Comparison of ENCODE assay signal across 11 cellular contexts in genomic region chr12:27462151-27462694, GRCh38. TPM values are rescaled to one million over a fixed set of nuclear protein-coding genes. Genes with fewer than 3 reads are reported as not detected.
DNase-seq lines count a peak whose midpoint lies in the region; ATAC-seq and TF ChIP-seq lines count a peak whose summit lies in the region.
"Had no signal": no experiment of that assay in that cellular context is flagged by ENCODE, and none has a peak within 500 bp of the region (broad histone marks: within the 10 kb centered on the region; RNA-seq: fewer than 3 reads in every experiment).

No MANE protein-coding gene starts in this region.

- H3K27ac ChIP-seq in SK-N-MC (no peak overlapping the region), vagina (no peak overlapping the region), coronary artery (peak overlapping the region in 1 of 2 donors; percentile 1)
- H3K27ac ChIP-seq: lower lobe of right lung, Peyer's patch, thoracic aorta had no signal

- H3K4me1 ChIP-seq in vagina, result peaks cover 14% of the 10 kb centered on the region
- H3K4me1 ChIP-seq: Peyer's patch had no signal

- no peak for DNase-seq in activated CD4-positive, CD25-positive, alpha-beta regulatory T cell (lab: John Stamatoyannopoulos, UW)
- DNase-seq in SK-N-MC (ENCODE audit: low read depth, low spot score) (no peak), epithelial cell of esophagus (ENCODE audit: low read depth) (peak; percentile 7), renal cortical epithelial cell (ENCODE audit: low read depth) (peak; percentile 36), NCI-H446 (lab: John Stamatoyannopoulos, UW) (no peak), vagina (ENCODE audit: extremely low spot score in 2 of 2) (no peak), coronary artery (ENCODE audit: low spot score) (no peak)
- DNase-seq: lower lobe of right lung, Peyer's patch had no signal

- peak overlapping the region; percentile 5; the same call in 1 of the 2 replicates for H3K4me3 ChIP-seq in SK-N-MC
- no peak overlapping the region for H3K4me3 ChIP-seq in epithelial cell of esophagus (ENCODE audit: low read length)
- no peak overlapping the region for H3K4me3 ChIP-seq in vagina
- H3K4me3 ChIP-seq in coronary artery, result no peak overlapping the region
- H3K4me3 ChIP-seq: lower lobe of right lung, Peyer's patch, thoracic aorta had no signal

- TF ChIP-seq CTCF in epithelial cell of esophagus (IDR thresholded peaks at IDR 0.05; ENCODE audit: insufficient read depth, low read depth, low read length, missing control alignments) (no peak), vagina (IDR thresholded peaks at IDR 0.05) (no peak), coronary artery (IDR thresholded peaks at IDR 0.05) (no peak)

- no peak for TF ChIP-seq POLR2A in vagina (IDR thresholded peaks at IDR 0.05)

- H3K9ac ChIP-seq in SK-N-MC (ENCODE audit: insufficient read length), result peak overlapping the region; percentile 28

- ATAC-seq in activated CD4-positive, CD25-positive, alpha-beta regulatory T cell treated with anti-CD3 and anti-CD28 coated beads, Interleukin-2, amount 50 U/mL, for 24 hours, result peak; percentile 13 to 25

- no peaks in the 10 kb centered on the region for H3K27me3 ChIP-seq in vagina
- H3K27me3 ChIP-seq: Peyer's patch had no signal

- no peaks in the 10 kb centered on the region for H3K36me3 ChIP-seq in SK-N-MC (ENCODE audit: insufficient read depth, low read length)
- H3K36me3 ChIP-seq in vagina, result no peaks in the 10 kb centered on the region
- H3K36me3 ChIP-seq: lower lobe of right lung, Peyer's patch, thoracic aorta had no signal

- H3K9me3 ChIP-seq in SK-N-MC (ENCODE audit: low read depth, low read length) (no peaks in the 10 kb centered on the region), vagina (no peaks in the 10 kb centered on the region)
- H3K9me3 ChIP-seq: lower lobe of right lung, Peyer's patch, thoracic aorta had no signal

- intact Hi-C loops in vagina (cut with DNase I), result loop anchor here (2.0 kb wide), 1 partner anchor 61 kb away; no protein-coding TSS in a partner anchor

RNA-seq across cellular contexts. Expression of gene SMCO2, which starts 15.7 kb away (rescaled TPM):
- not detected in 2 replicates for total RNA-seq in renal cortical epithelial cell
- total RNA-seq in vagina, result not detected
- total RNA-seq: Peyer's patch, thoracic aorta had no signal

Comparison
In these comparisons a context has a peak if more than half of its experiments do, and no peak if none do; other contexts are left out.
1. DNase-seq: peak in epithelial cell of esophagus (single experiment) and renal cortical epithelial cell (single experiment); none in activated CD4-positive, CD25-positive, alpha-beta regulatory T cell (0 of 4), SK-N-MC (single experiment), NCI-H446 (0 of 2), vagina (0 of 2) and coronary artery (single experiment).